Comparison of ENCODE assay signal across 2 cellular contexts in the genomic region with DNA sequence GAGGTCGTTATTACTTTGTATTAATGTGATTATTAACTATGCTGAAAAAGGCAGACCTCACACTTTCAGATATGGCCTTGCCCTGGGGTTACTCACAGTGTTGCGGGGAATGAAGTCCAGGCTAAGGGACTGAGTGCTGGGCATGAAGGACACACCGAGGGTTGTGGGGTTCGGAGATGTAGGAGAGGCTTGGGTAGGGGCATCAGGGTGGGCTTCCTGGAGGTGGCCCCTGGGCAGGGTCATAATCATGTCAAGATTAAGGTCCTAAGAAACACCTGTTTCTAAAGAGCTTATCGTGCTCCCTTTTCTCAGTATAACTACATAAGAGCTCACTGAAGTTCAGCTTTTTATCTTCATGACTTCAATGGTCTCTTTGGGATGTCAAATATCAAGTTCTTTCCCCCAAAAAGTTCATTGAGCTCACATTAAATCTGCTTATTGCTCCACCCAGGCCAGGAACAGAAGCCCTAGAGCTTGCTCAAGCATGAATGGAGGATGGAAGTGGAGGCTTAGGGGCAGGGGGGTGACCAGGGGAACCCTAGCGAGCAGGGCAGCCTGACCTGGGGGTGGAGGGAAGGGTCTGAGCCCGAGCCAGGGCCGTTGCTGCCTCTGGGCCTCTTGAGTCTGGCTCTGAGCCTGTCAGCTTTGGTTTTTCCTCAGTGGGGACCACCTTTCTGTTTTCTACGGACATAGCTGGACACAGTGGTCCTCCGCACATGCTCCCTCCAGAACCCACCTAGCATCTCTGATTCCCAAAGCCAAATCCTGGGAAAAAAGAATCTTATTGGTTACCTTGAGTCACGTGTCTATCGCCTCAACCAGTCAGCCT.
TF ChIP-seq lines count a peak whose summit lies in the region.

No MANE protein-coding gene starts in this region.

TF ChIP-seq in K562, 482 proteins besides CTCF, POLR2A, EP300 and RAD21:
- TF ChIP-seq TFE3 (CRISPR knock-in tag; IDR thresholded peaks at IDR 0.05) (peak; percentile 52), MBD2 (IDR thresholded peaks at IDR 0.05; ENCODE audit: borderline replicate concordance, low read depth) (no peak), ZFP36 (IDR thresholded peaks at IDR 0.05; ENCODE audit: low read depth, low read length, partially characterized antibody) (peak; percentile 51), SLC30A9 (CRISPR knock-in tag; IDR thresholded peaks at IDR 0.05) (no peak), RAD51 (IDR thresholded peaks at IDR 0.05; ENCODE audit: borderline replicate concordance, low read depth) (peak; percentile 74; the same call in 1 of the 2 replicates), NFYB (IDR thresholded peaks at IDR 0.05; ENCODE audit: extremely low read depth, insufficient read length) (peak; percentile 6), MXD1 (CRISPR knock-in tag; IDR thresholded peaks at IDR 0.05; ENCODE audit: borderline replicate concordance, poor library complexity, severe bottlenecking) (no peak)
- TF ChIP-seq, protein P1, sequence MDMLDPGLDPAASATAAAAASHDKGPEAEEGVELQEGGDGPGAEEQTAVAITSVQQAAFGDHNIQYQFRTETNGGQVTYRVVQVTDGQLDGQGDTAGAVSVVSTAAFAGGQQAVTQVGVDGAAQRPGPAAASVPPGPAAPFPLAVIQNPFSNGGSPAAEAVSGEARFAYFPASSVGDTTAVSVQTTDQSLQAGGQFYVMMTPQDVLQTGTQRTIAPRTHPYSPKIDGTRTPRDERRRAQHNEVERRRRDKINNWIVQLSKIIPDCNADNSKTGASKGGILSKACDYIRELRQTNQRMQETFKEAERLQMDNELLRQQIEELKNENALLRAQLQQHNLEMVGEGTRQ (CRISPR knock-in tag; IDR thresholded peaks at IDR 0.05) = peak; percentile 85
- TF ChIP-seq, protein P2, sequence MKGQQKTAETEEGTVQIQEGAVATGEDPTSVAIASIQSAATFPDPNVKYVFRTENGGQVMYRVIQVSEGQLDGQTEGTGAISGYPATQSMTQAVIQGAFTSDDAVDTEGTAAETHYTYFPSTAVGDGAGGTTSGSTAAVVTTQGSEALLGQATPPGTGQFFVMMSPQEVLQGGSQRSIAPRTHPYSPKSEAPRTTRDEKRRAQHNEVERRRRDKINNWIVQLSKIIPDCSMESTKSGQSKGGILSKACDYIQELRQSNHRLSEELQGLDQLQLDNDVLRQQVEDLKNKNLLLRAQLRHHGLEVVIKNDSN (CRISPR knock-in tag; IDR thresholded peaks at IDR 0.05) = peak; percentile 84

TF ChIP-seq in neural cell, 6 proteins besides CTCF, POLR2A, EP300 and RAD21:
- no peak for TF ChIP-seq EZH2 (IDR thresholded peaks at IDR 0.05; ENCODE audit: borderline replicate concordance, insufficient read depth, low read length, poor library complexity, severe bottlenecking)
- no peak for TF ChIP-seq POLR2AphosphoS5 (IDR thresholded peaks at IDR 0.05)
- no peak for TF ChIP-seq MXI1 (conservative IDR thresholded peaks at IDR 0.05; ENCODE audit: poor library complexity, severe bottlenecking)
- TF ChIP-seq TAF1 (IDR thresholded peaks at IDR 0.05; ENCODE audit: low read depth) = no peak
- TF ChIP-seq, protein P3, sequence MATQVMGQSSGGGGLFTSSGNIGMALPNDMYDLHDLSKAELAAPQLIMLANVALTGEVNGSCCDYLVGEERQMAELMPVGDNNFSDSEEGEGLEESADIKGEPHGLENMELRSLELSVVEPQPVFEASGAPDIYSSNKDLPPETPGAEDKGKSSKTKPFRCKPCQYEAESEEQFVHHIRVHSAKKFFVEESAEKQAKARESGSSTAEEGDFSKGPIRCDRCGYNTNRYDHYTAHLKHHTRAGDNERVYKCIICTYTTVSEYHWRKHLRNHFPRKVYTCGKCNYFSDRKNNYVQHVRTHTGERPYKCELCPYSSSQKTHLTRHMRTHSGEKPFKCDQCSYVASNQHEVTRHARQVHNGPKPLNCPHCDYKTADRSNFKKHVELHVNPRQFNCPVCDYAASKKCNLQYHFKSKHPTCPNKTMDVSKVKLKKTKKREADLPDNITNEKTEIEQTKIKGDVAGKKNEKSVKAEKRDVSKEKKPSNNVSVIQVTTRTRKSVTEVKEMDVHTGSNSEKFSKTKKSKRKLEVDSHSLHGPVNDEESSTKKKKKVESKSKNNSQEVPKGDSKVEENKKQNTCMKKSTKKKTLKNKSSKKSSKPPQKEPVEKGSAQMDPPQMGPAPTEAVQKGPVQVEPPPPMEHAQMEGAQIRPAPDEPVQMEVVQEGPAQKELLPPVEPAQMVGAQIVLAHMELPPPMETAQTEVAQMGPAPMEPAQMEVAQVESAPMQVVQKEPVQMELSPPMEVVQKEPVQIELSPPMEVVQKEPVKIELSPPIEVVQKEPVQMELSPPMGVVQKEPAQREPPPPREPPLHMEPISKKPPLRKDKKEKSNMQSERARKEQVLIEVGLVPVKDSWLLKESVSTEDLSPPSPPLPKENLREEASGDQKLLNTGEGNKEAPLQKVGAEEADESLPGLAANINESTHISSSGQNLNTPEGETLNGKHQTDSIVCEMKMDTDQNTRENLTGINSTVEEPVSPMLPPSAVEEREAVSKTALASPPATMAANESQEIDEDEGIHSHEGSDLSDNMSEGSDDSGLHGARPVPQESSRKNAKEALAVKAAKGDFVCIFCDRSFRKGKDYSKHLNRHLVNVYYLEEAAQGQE (IDR thresholded peaks at IDR 0.05; ENCODE audit: borderline replicate concordance) = no peak
- TF ChIP-seq SMC3 (conservative IDR thresholded peaks at IDR 0.05; ENCODE audit: poor library complexity) = no peak
